In genomic region chr9:101397746-101398334, GRCh38 we compare ENCODE assay signal across 1 cellular context.
TF ChIP-seq lines count a peak whose summit lies in the region.

No MANE protein-coding gene starts in this region.

TF ChIP-seq in SK-N-SH treated with all-trans-retinoic acid at 6 μM for 48 hours, 23 proteins besides CTCF, POLR2A, EP300 and RAD21 (continued from another document):
- TF ChIP-seq, protein P1, sequence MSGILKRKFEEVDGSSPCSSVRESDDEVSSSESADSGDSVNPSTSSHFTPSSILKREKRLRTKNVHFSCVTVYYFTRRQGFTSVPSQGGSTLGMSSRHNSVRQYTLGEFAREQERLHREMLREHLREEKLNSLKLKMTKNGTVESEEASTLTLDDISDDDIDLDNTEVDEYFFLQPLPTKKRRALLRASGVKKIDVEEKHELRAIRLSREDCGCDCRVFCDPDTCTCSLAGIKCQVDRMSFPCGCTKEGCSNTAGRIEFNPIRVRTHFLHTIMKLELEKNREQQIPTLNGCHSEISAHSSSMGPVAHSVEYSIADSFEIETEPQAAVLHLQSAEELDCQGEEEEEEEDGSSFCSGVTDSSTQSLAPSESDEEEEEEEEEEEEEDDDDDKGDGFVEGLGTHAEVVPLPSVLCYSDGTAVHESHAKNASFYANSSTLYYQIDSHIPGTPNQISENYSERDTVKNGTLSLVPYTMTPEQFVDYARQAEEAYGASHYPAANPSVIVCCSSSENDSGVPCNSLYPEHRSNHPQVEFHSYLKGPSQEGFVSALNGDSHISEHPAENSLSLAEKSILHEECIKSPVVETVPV (CRISPR knock-in tag; IDR thresholded peaks at IDR 0.05) = no peak
